9 cellular contexts compared by ENCODE assay signal in genomic region chr1:154849645-154850131, GRCh38. TPM values are rescaled to one million over a fixed set of nuclear protein-coding genes. Genes with fewer than 3 reads are reported as not detected.
DNase-seq lines count a peak whose midpoint lies in the region; ATAC-seq, FAIRE-seq and TF ChIP-seq lines count a peak whose summit lies in the region.
"Had no signal": no experiment of that assay in that cellular context is flagged by ENCODE, and none has a peak within 500 bp of the region (broad histone marks: within the 10 kb centered on the region; RNA-seq: fewer than 3 reads in every experiment).

No MANE protein-coding gene starts in this region.

- H3K9me3 ChIP-seq in CD4-positive, alpha-beta memory T cell (ENCODE audit: control insufficient read depth in 1 of 2, low read length in 2 of 2): no peaks in the 10 kb centered on the region
- H3K9me3 ChIP-seq: gastroesophageal sphincter had no signal

- DNase-seq in stimulated activated CD4-positive, alpha-beta T cell treated with anti-CD3 and anti-CD28 coated beads, Interleukin-15, amount 100 ng/mL, for 24 hours: peak; percentile 58
- no peak for DNase-seq in stimulated activated CD4-positive, alpha-beta T cell treated with anti-CD3 and anti-CD28 coated beads, Interleukin-12 subunit alpha, Interleukin-12 subunit beta, amount 100 ng/mL, for 4 hours
- DNase-seq in astrocyte of the spinal cord (ENCODE audit: low read depth, low spot score) (peak; percentile 20), NCI-H1092 treated with DMSO at 0.1 percent for 48 hours (lab: John Stamatoyannopoulos, UW) (no peak), urothelium cell line (ENCODE audit: low spot score) (no peak)
- no peak for DNase-seq in CD4-positive, alpha-beta memory T cell

- H3K27ac Mint-ChIP-seq in CD4-positive, alpha-beta memory T cell: no peak overlapping the region

- ATAC-seq in HG02798 (IDR thresholded peaks at IDR 0.05; ENCODE audit: poor library complexity, unreplicated experiment) (peak; percentile 57), GM19324 (IDR thresholded peaks at IDR 0.05; ENCODE audit: low FRiP score, unreplicated experiment) (no peak)
- ATAC-seq: gastroesophageal sphincter had no signal

- in situ Hi-C loops in astrocyte of the spinal cord (cut with HindIII; ENCODE audit: low sequenced_read_pairs): loop anchor here (10.0 kb wide), 1 partner anchor 105 kb away; no protein-coding TSS in a partner anchor

- H3K4me3 ChIP-seq in astrocyte of the spinal cord (ENCODE audit: low read depth, low read length): no peak overlapping the region
- no peak overlapping the region for H3K4me3 ChIP-seq in CD4-positive, alpha-beta memory T cell (ENCODE audit: low read length in 2 of 2)
- H3K4me3 ChIP-seq: gastroesophageal sphincter had no signal

- POLR2A ChIA-PET in CD4-positive, alpha-beta memory T cell (lab: Charles Lee; ENCODE audit: partially characterized antibody): interaction anchor here (0.8 kb wide), 1 partner anchor 261 kb away, joined by 3 read pairs; no protein-coding TSS in a partner anchor

- peaks cover 0 to 4% of the 10 kb centered on the region in 2 donors for H3K27me3 Mint-ChIP-seq in CD4-positive, alpha-beta memory T cell

- H3K4me1 ChIP-seq in CD4-positive, alpha-beta memory T cell (ENCODE audit: insufficient read depth, low read length): no peaks in the 10 kb centered on the region

- intact Hi-C loops in CD4-positive, alpha-beta memory T cell (cut with micrococcal nuclease): no loop called here

- no peak overlapping the region for H3K4me3 Mint-ChIP-seq in CD4-positive, alpha-beta memory T cell

- TF ChIP-seq CTCF in astrocyte of the spinal cord (IDR thresholded peaks at IDR 0.05; ENCODE audit: low read depth, low read length): no peak

- H3K9me3 Mint-ChIP-seq in CD4-positive, alpha-beta memory T cell: no peaks in the 10 kb centered on the region

- no peak overlapping the region for H3K27ac ChIP-seq in CD4-positive, alpha-beta memory T cell (ENCODE audit: low read depth, low read length)
- H3K27ac ChIP-seq: gastroesophageal sphincter had no signal

- H3K36me3 ChIP-seq in CD4-positive, alpha-beta memory T cell (ENCODE audit: insufficient read depth, low read length): no peaks in the 10 kb centered on the region
- H3K36me3 ChIP-seq: gastroesophageal sphincter had no signal

- no peak for FAIRE-seq in urothelium cell line (lab: Jason Lieb, UNC)

- H3K36me3 Mint-ChIP-seq in CD4-positive, alpha-beta memory T cell: no peaks in the 10 kb centered on the region

- no peaks in the 10 kb centered on the region for H3K27me3 ChIP-seq in CD4-positive, alpha-beta memory T cell (ENCODE audit: insufficient read depth, low read length)

- no peaks in the 10 kb centered on the region for H3K4me1 Mint-ChIP-seq in CD4-positive, alpha-beta memory T cell

- CTCF ChIA-PET in CD4-positive, alpha-beta memory T cell (lab: Charles Lee; ENCODE audit: partially characterized antibody): no interaction called here

RNA-seq across cellular contexts. Expression of gene KCNN3, which starts 20.4 kb away (rescaled TPM):
- total RNA-seq in CD4-positive, alpha-beta memory T cell: under 1 TPM in 1 of 2 experiments, not detected in 1; 0.06 TPM
- not detected for polyA plus RNA-seq in CD4-positive, alpha-beta memory T cell

Comparison
In these comparisons a context has a peak if more than half of its experiments do, and no peak if none do; other contexts are left out.
1. DNase-seq: peak in stimulated activated CD4-positive, alpha-beta T cell treated with anti-CD3 and anti-CD28 coated beads, Interleukin-15, amount 100 ng/mL, for 24 hours (single experiment) and astrocyte of the spinal cord (single experiment); none in stimulated activated CD4-positive, alpha-beta T cell treated with anti-CD3 and anti-CD28 coated beads, Interleukin-12 subunit alpha, Interleukin-12 subunit beta, amount 100 ng/mL, for 4 hours (single experiment), NCI-H1092 treated with DMSO at 0.1 percent for 48 hours (single experiment), CD4-positive, alpha-beta memory T cell (0 of 5) and urothelium cell line (single experiment).